Comparison of ENCODE assay signal across 19 cellular contexts in the genomic region with DNA sequence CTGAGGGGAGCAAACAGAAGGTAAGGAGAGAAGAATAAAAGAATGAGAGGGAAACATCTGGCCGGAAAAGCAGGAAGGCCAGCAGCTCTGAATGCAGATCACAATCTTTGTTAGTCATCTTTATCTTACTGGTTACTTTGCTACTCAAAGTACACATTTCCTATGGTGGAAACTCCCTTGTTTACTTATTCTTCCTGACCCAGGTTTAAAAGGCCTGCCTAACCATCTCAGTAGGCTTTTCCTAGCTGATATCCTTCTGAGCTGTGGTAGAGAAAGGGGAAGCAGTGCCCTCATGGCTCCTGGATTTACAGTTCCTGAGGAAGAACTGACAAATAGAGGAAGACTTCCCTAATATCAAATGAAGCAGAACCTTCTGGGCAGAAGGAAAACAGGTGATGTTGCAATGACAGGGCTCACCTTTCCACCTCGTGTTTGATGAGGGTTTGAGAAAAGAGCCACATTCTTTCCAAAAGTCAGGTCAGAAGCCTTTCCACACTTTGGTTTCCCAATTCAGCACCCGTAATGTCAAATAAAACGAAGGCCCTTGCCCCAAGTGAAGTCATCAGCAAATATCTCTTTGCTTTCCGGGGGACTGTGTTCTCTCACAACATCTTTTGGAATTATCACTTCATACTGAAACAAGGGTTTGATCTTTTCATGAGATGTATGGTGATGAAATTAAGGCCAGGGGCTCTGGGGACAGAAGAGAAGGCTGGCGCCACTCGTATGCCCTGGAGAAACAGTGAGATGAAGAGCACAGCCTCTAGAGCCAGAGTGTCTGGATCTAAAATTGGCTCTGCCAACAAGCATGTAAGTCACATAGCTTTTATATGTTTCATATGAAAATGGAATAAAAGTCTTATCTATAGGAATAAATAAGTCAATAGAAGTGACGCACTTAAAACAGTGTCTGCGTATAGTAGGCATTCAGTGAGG. TPM values are rescaled to one million over a fixed set of nuclear protein-coding genes. Genes with fewer than 3 reads are reported as not detected.
DNase-seq lines count a peak whose midpoint lies in the region; ATAC-seq, FAIRE-seq and TF ChIP-seq lines count a peak whose summit lies in the region.
"Had no signal": no experiment of that assay in that cellular context is flagged by ENCODE, and none has a peak within 500 bp of the region (broad histone marks: within the 10 kb centered on the region; RNA-seq: fewer than 3 reads in every experiment).

No MANE protein-coding gene starts in this region.

- peak in 1 of 2 experiments; percentile 50 for DNase-seq in Caco-2
- peak; percentile 4 for DNase-seq in KBM-7
- peak; percentile 84 for DNase-seq in endothelial cell of umbilical vein (ENCODE audit: low read depth, low spot score)
- peak; percentile 30 to 51 for DNase-seq in lung microvascular endothelial cell (ENCODE audit: low read depth in 2 of 2)
- no peak for DNase-seq in erythroblast (lab: John Stamatoyannopoulos, UW)
- no peak for DNase-seq in NCI-H226
- DNase-seq: EL, H9, NCI-H1092, NCI-H1694, NCI-H2107, NCI-H345, NCI-H526 treated with DMSO at 0.1 percent for 48 hours had no signal

- POLR2A ChIA-PET in Caco-2 (lab: Charles Lee) (no interaction called here), endothelial cell of umbilical vein (lab: Charles Lee) (no interaction called here)

- no peaks in the 10 kb centered on the region for H3K27me3 Mint-ChIP-seq in Caco-2 (ENCODE audit: insufficient read depth, unreplicated experiment)

- H4K20me1 ChIP-seq in endothelial cell of umbilical vein (replicated peaks; ENCODE audit: control insufficient read depth, extremely low read depth, insufficient read depth, low read length), result no peaks in the 10 kb centered on the region

- H3K9ac ChIP-seq in endothelial cell of umbilical vein (replicated peaks; ENCODE audit: extremely low read depth, insufficient read depth, low read length), result peak overlapping the region; percentile 14

- in situ Hi-C loops in KBM-7 (cut with MboI; ENCODE audit: low pct_unique_long_range_greater_than_20kb, low sequenced_read_pairs), result no loop called here

- intact Hi-C loops in Caco-2 (cut with micrococcal nuclease; ENCODE audit: unreplicated experiment) (loop anchor here (1.0 to 2.0 kb wide), 4 partner anchors 14 to 48 kb away; no protein-coding TSS in a partner anchor), endothelial cell of umbilical vein (cut with micrococcal nuclease) (loop anchor here (1.0 to 2.0 kb wide), 3 partner anchors 26 to 48 kb away; a partner anchor contains a TSS)

- H3K4me3 ChIP-seq in Caco-2 (ENCODE audit: low read depth, low read length), result no peak overlapping the region
- no peak overlapping the region for H3K4me3 ChIP-seq in endothelial cell of umbilical vein (replicated peaks in 1 of 3; ENCODE audit: insufficient read depth in 1 of 3, low read depth in 1 of 3, low read length in 3 of 3)
- H3K4me3 ChIP-seq: A549 had no signal

- H3K9me1 ChIP-seq in endothelial cell of umbilical vein (replicated peaks; ENCODE audit: control insufficient read depth, extremely low read depth, insufficient read depth, low read length), result no peaks in the 10 kb centered on the region

- H2AFZ ChIP-seq in endothelial cell of umbilical vein (ENCODE audit: low read depth, low read length), result no peak overlapping the region

- peak; percentile 50 for TF ChIP-seq POLR2A in endothelial cell of umbilical vein (IDR thresholded peaks at IDR 0.05; ENCODE audit: low read depth, low read length)
- TF ChIP-seq POLR2A in erythroblast (IDR thresholded peaks at IDR 0.05; ENCODE audit: low read length), result no peak

- H3K4me3 Mint-ChIP-seq in Caco-2 (ENCODE audit: unreplicated experiment), result peak overlapping the region; percentile 7
- H3K4me3 Mint-ChIP-seq: CD14-positive monocyte, H9 had no signal

- peaks cover 20% of the 10 kb centered on the region for H3K4me1 ChIP-seq in Caco-2
- H3K4me1 ChIP-seq in endothelial cell of umbilical vein (ENCODE audit: control insufficient read depth, extremely low read depth, insufficient read depth, low read length), result peaks cover 14% of the 10 kb centered on the region
- H3K4me1 ChIP-seq: A549 had no signal

- H3K9me3 ChIP-seq in Caco-2, result no peaks in the 10 kb centered on the region
- H3K9me3 ChIP-seq in endothelial cell of umbilical vein (replicated peaks; ENCODE audit: control insufficient read depth, insufficient read depth, low read length), result no peaks in the 10 kb centered on the region
- H3K9me3 ChIP-seq: A549 had no signal

- H3K27me3 ChIP-seq in Caco-2 (replicated peaks; ENCODE audit: control insufficient read depth, insufficient read depth, low read length) (no peaks in the 10 kb centered on the region), endothelial cell of umbilical vein (ENCODE audit: control insufficient read depth in 2 of 2, insufficient read depth in 2 of 2, low read length in 2 of 2) (no peaks in the 10 kb centered on the region)

- no peaks in the 10 kb centered on the region for H3K36me3 Mint-ChIP-seq in Caco-2 (ENCODE audit: insufficient read depth, unreplicated experiment)
- H3K36me3 Mint-ChIP-seq: CD14-positive monocyte had no signal

- no peaks in the 10 kb centered on the region for H3K79me2 ChIP-seq in endothelial cell of umbilical vein (ENCODE audit: control insufficient read depth, insufficient read depth, low read length)

- ATAC-seq in GM21723 (IDR thresholded peaks at IDR 0.05; ENCODE audit: unreplicated experiment), result no peak
- ATAC-seq: A549 had no signal

- H3K36me3 ChIP-seq in Caco-2 (ENCODE audit: control insufficient read depth, insufficient read depth, low read length) (no peaks in the 10 kb centered on the region), endothelial cell of umbilical vein (ENCODE audit: control insufficient read depth in 2 of 2, extremely low read depth in 1 of 2, insufficient read depth in 2 of 2, low read length in 2 of 2) (no peaks in the 10 kb centered on the region)

- TF ChIP-seq CTCF in Caco-2 (IDR thresholded peaks at IDR 0.05; ENCODE audit: insufficient read depth in 1 of 2, low read depth in 1 of 2, low read length in 1 of 2, severe bottlenecking in 1 of 2, unreplicated experiment in 1 of 2), result no peak
- TF ChIP-seq CTCF in endothelial cell of umbilical vein (IDR thresholded peaks at IDR 0.05; ENCODE audit: extremely low read depth in 1 of 2, insufficient read depth in 1 of 2, low read depth in 1 of 2, low read length in 2 of 2), result no peak

- H3K9me3 Mint-ChIP-seq in Caco-2 (ENCODE audit: unreplicated experiment), result no peaks in the 10 kb centered on the region
- H3K9me3 Mint-ChIP-seq: CD14-positive monocyte, H9 had no signal

- peaks cover 27% of the 10 kb centered on the region for H3K4me1 Mint-ChIP-seq in Caco-2 (ENCODE audit: low read depth, unreplicated experiment)
- H3K4me1 Mint-ChIP-seq: CD14-positive monocyte had no signal

- BruUV-seq in Caco-2 (replicated peaks; lab: Mats Ljungman, UMichigan) (no TSS peak), endothelial cell of umbilical vein (replicated peaks; lab: Mats Ljungman, UMichigan) (TSS peak; percentile 88)

- dilution Hi-C loops in endothelial cell of umbilical vein (cut with MboI; ENCODE audit: extremely low pct_ligation_motif_present, low sequenced_read_pairs), result no loop called here

- peak; percentile 90 for FAIRE-seq in endothelial cell of umbilical vein (lab: Jason Lieb, UNC)
- FAIRE-seq: A549 had no signal

- CTCF ChIA-PET in Caco-2 (lab: Charles Lee) (interaction anchor here (1.1 to 1.2 kb wide), 2 partner anchors 14 to 27 kb away, joined by 3 read pairs; no protein-coding TSS in a partner anchor), endothelial cell of umbilical vein (lab: Charles Lee) (interaction anchor here (1.0 to 1.6 kb wide), 5 partner anchors 10 to 47 kb away, joined by 3 to 6 read pairs (median 5); no protein-coding TSS in a partner anchor)

- peak overlapping the region; percentile 32 for H3K27ac Mint-ChIP-seq in Caco-2 (ENCODE audit: unreplicated experiment)
- H3K27ac Mint-ChIP-seq: CD14-positive monocyte, H9 had no signal

- peak overlapping the region; percentile 66 for H3K27ac ChIP-seq in endothelial cell of umbilical vein (ENCODE audit: insufficient read depth, low read depth, low read length)
- H3K27ac ChIP-seq: A549 had no signal

- H3K4me2 ChIP-seq in endothelial cell of umbilical vein (ENCODE audit: insufficient read depth, low read length), result no peak overlapping the region
- H3K4me2 ChIP-seq: A549 had no signal

TF ChIP-seq in endothelial cell of umbilical vein, 7 proteins besides CTCF, POLR2A, EP300 and RAD21:
- TF ChIP-seq EZH2 (IDR thresholded peaks at IDR 0.05; ENCODE audit: borderline replicate concordance, low read depth, low read length, severe bottlenecking), result no peak
- TF ChIP-seq FOS (IDR thresholded peaks at IDR 0.05; ENCODE audit: borderline replicate concordance, insufficient read depth, low read length), result peak; percentile 72
- TF ChIP-seq GATA2 (IDR thresholded peaks at IDR 0.05; ENCODE audit: insufficient read depth, insufficient read length, low read depth, low read length), result peak; percentile 99
- peak; percentile 67 for TF ChIP-seq POLR2AphosphoS5 (IDR thresholded peaks at IDR 0.05; ENCODE audit: insufficient read depth, low read depth, low read length)
- TF ChIP-seq JUN (IDR thresholded peaks at IDR 0.05; ENCODE audit: borderline replicate concordance, insufficient read depth, insufficient read length, low read depth), result peak; percentile 79

RNA-seq across cellular contexts. Expression of a gene that starts 26.7 kb away (rescaled TPM):
- total RNA-seq in Caco-2 (2022), result 190 and 234 TPM in 2 replicates
- total RNA-seq in endothelial cell of umbilical vein, result 0.09 and 0.25 TPM in 2 replicates
- polyA plus RNA-seq in endothelial cell of umbilical vein, result 0.06 and 0.07 TPM in 2 replicates
- 0.04 TPM in 2 replicates for polyA plus RNA-seq in endothelial cell of umbilical vein (2011; cell fraction: cytosol; rRNA removed)
- polyA plus RNA-seq in endothelial cell of umbilical vein (2011; cell fraction: nucleus; rRNA removed), result 0.09 and 0.17 TPM in 2 replicates
- 0.10 and 0.20 TPM in 2 replicates for polyA plus RNA-seq in endothelial cell of umbilical vein (2012)
- polyA minus RNA-seq in endothelial cell of umbilical vein, result 0.56 and 1.6 TPM in 2 replicates
- polyA minus RNA-seq in endothelial cell of umbilical vein (2011; cell fraction: cytosol; rRNA and poly(A)+ RNA removed), result not detected
- 0.19 and 0.38 TPM in 2 replicates for polyA minus RNA-seq in endothelial cell of umbilical vein (2011; cell fraction: nucleus; rRNA and poly(A)+ RNA removed)
- total RNA-seq in lung microvascular endothelial cell, result under 0.01 TPM in 2 replicates
- total RNA-seq: M059J, SK-MEL-5 had no signal

RNA-seq across cellular contexts. Expression of a gene that starts 53.2 kb away (rescaled TPM):
- total RNA-seq in Caco-2 (2022), result not detected in 2 replicates
- total RNA-seq in endothelial cell of umbilical vein, result not detected in 2 replicates
- polyA plus RNA-seq in endothelial cell of umbilical vein, result not detected in 2 replicates
- not detected in 2 replicates for polyA plus RNA-seq in endothelial cell of umbilical vein (2011; cell fraction: cytosol; rRNA removed)
- polyA plus RNA-seq in endothelial cell of umbilical vein (2011; cell fraction: nucleus; rRNA removed), result 0.01 TPM in 1 of 2 replicates, not detected in the other
- not detected in 2 replicates for polyA plus RNA-seq in endothelial cell of umbilical vein (2012)
- polyA minus RNA-seq in endothelial cell of umbilical vein, result not detected in 2 replicates
- polyA minus RNA-seq in endothelial cell of umbilical vein (2011; cell fraction: cytosol; rRNA and poly(A)+ RNA removed), result not detected
- not detected in 2 replicates for polyA minus RNA-seq in endothelial cell of umbilical vein (2011; cell fraction: nucleus; rRNA and poly(A)+ RNA removed)
- not detected in 2 replicates for total RNA-seq in lung microvascular endothelial cell
- total RNA-seq: H9, HT1080, M059J had no signal
- polyA plus RNA-seq: A549, CD14-positive monocyte had no signal

Comparison
In these comparisons a context has a peak if more than half of its experiments do, and no peak if none do; other contexts are left out.
1. DNase-seq: peak in KBM-7 (single experiment), endothelial cell of umbilical vein (single experiment) and lung microvascular endothelial cell (2 of 2); none in erythroblast (0 of 2) and NCI-H226 (single experiment).
2. RNA of a gene that starts 26.7 kb away (total RNA-seq): 190 to 234 TPM in Caco-2; 0.09 to 0.25 TPM in endothelial cell of umbilical vein and under 0.01 TPM in lung microvascular endothelial cell; every median in the first group is over 100 times any median in the second.